8 cellular contexts compared by ENCODE assay signal in genomic region chr4:140153419-140153743, GRCh38. TPM values are rescaled to one million over a fixed set of nuclear protein-coding genes. Genes with fewer than 3 reads are reported as not detected.
DNase-seq lines count a peak whose midpoint lies in the region; ATAC-seq and TF ChIP-seq lines count a peak whose summit lies in the region.

No MANE protein-coding gene starts in this region.

- peak overlapping the region; percentile 83 for H3K27ac Mint-ChIP-seq in activated CD4-positive, alpha-beta T cell treated with anti-CD3 and anti-CD28 coated beads, Interleukin-2, amount 10 ng/mL, durations not matched to agents 7 days and 5 days

- peak overlapping the region; percentile 95 to 99 (median 98) for H3K27ac ChIP-seq in adrenal gland
- peak overlapping the region; percentile 97 to 99 for H3K27ac ChIP-seq in left lung
- H3K27ac ChIP-seq in testis, result peak overlapping the region; percentile 93 to 98

- no peak for TF ChIP-seq CTCF in adrenal gland (IDR thresholded peaks at IDR 0.05)
- no peak for TF ChIP-seq CTCF in left lung (IDR thresholded peaks at IDR 0.05)
- TF ChIP-seq CTCF in testis (IDR thresholded peaks at IDR 0.05), result no peak

- CTCF ChIA-PET in activated CD4-positive, alpha-beta T cell treated with anti-CD3 and anti-CD28 coated beads, Interleukin-2, amount 10 ng/mL, durations not matched to agents 7 days and 5 days (lab: Charles Lee), result interaction anchor here (0.8 to 2.6 kb wide), 6 partner anchors 9 to 100 kb away, joined by 3 to 11 read pairs (median 4); no protein-coding TSS in a partner anchor

- DNase-seq in activated CD4-positive, alpha-beta T cell treated with anti-CD3 and anti-CD28 coated beads, Interleukin-2, amount 10 ng/mL, durations not matched to agents 7 days and 5 days, result no peak
- DNase-seq in activated CD4-positive, alpha-beta T cell treated with anti-CD3 and anti-CD28 coated beads for 1 hour, result no peak
- DNase-seq in adrenal gland, result no peak
- DNase-seq in left lung, result no peak
- DNase-seq in testis, result no peak
- DNase-seq in AML-193 (lab: John Stamatoyannopoulos, UW), result no peak
- no peak for DNase-seq in RPMI8226

- no peaks in the 10 kb centered on the region for H3K27me3 ChIP-seq in adrenal gland
- no peaks in the 10 kb centered on the region for H3K27me3 ChIP-seq in left lung
- no peaks in the 10 kb centered on the region for H3K27me3 ChIP-seq in testis

- no peak for TF ChIP-seq POLR2A in adrenal gland (IDR thresholded peaks at IDR 0.05)
- TF ChIP-seq POLR2A in testis (IDR thresholded peaks at IDR 0.05), result no peak

- H3K9me3 ChIP-seq in adrenal gland (replicated peaks in 1 of 3) (no peaks in the 10 kb centered on the region), left lung (no peaks in the 10 kb centered on the region), testis (no peaks in the 10 kb centered on the region)

- H3K36me3 ChIP-seq in adrenal gland (replicated peaks in 1 of 2) (no peaks in the 10 kb centered on the region), left lung (no peaks in the 10 kb centered on the region), testis (ENCODE audit: low read depth, missing control alignments) (no peaks in the 10 kb centered on the region)

- H3K4me3 ChIP-seq in adrenal gland (peak overlapping the region; percentile 80 to 93 (median 88)), left lung (peak overlapping the region; percentile 53 to 69), testis (peak overlapping the region; percentile 73 to 96)

- H3K4me1 ChIP-seq in adrenal gland (replicated peaks in 1 of 2), result peaks cover 0 to 19% of the 10 kb centered on the region in 2 donors
- H3K4me1 ChIP-seq in left lung, result peaks cover 4 to 36% of the 10 kb centered on the region in 2 donors
- peaks cover 6% of the 10 kb centered on the region for H3K4me1 ChIP-seq in testis

- intact Hi-C loops in adrenal gland (cut with DNase I) (loop anchor here (5.0 to 10.0 kb wide), 4 partner anchors 99 to 419 kb away; no protein-coding TSS in a partner anchor), left lung (cut with DNase I) (loop anchor here in 1 of 2 donors (5.0 kb wide), 3 partner anchors 99 to 416 kb away; no protein-coding TSS in a partner anchor), testis (cut with DNase I; ENCODE audit: low total_unique reads) (loop anchor here (5.0 kb wide), 3 partner anchors 99 to 416 kb away; no protein-coding TSS in a partner anchor)

- peaks cover 46% of the 10 kb centered on the region for H3K27me3 Mint-ChIP-seq in activated CD4-positive, alpha-beta T cell treated with anti-CD3 and anti-CD28 coated beads, Interleukin-2, amount 10 ng/mL, durations not matched to agents 7 days and 5 days

- H3K4me3 Mint-ChIP-seq in activated CD4-positive, alpha-beta T cell treated with anti-CD3 and anti-CD28 coated beads, Interleukin-2, amount 10 ng/mL, durations not matched to agents 7 days and 5 days, result peak overlapping the region; percentile 95

- WGBS in adrenal gland, 4 donors, result 0 to 3% (median 2%) methylated on average over 15 of the region's 15 CpGs
- 1% methylated on average over 15 of the region's 15 CpGs for WGBS in testis, 2 donors

- no peaks in the 10 kb centered on the region for H3K36me3 Mint-ChIP-seq in activated CD4-positive, alpha-beta T cell treated with anti-CD3 and anti-CD28 coated beads, Interleukin-2, amount 10 ng/mL, durations not matched to agents 7 days and 5 days (ENCODE audit: low read depth)

- no peaks in the 10 kb centered on the region for H3K9me3 Mint-ChIP-seq in activated CD4-positive, alpha-beta T cell treated with anti-CD3 and anti-CD28 coated beads, Interleukin-2, amount 10 ng/mL, durations not matched to agents 7 days and 5 days

- POLR2A ChIA-PET in activated CD4-positive, alpha-beta T cell treated with anti-CD3 and anti-CD28 coated beads, Interleukin-2, amount 10 ng/mL, durations not matched to agents 7 days and 5 days (lab: Charles Lee), result no interaction called here

- no peak for ATAC-seq in left lung
- ATAC-seq in HG03196 (IDR thresholded peaks at IDR 0.05; ENCODE audit: unreplicated experiment), result no peak

- H3K4me1 Mint-ChIP-seq in activated CD4-positive, alpha-beta T cell treated with anti-CD3 and anti-CD28 coated beads, Interleukin-2, amount 10 ng/mL, durations not matched to agents 7 days and 5 days, result peaks cover 62% of the 10 kb centered on the region

RNA-seq across cellular contexts. Expression of gene MAML3, which starts 0.6 kb away (rescaled TPM):
- total RNA-seq in activated CD4-positive, alpha-beta T cell treated with anti-CD3 and anti-CD28 coated beads, Interleukin-2, amount 10 ng/mL, durations not matched to agents 7 days and 5 days, result 1 to 10 TPM; 2.0 to 2.2 TPM
- total RNA-seq in adrenal gland, result 10 to 100 TPM in 3 of 8 donors, 1 to 10 TPM in 5; 3.4 to 15.9 (median 9.2) TPM
- polyA plus RNA-seq in adrenal gland, result 1 to 10 TPM; 2.0 to 7.3 (median 6.0) TPM
- total RNA-seq in left lung, result 10 to 100 TPM in 1 of 2 donors, 1 to 10 TPM in 1; 5.8 to 10.3 TPM
- 10 to 100 TPM; 18.8 to 21.2 TPM for total RNA-seq in testis
- polyA plus RNA-seq in testis (ENCODE audit: insufficient read depth, low read depth, low replicate concordance), result 7.6 TPM
